In genomic region chr2:221334466-221334865, GRCh38 we compare ENCODE assay signal across 26 cellular contexts.
"Had no signal": no experiment of that assay in that cellular context is flagged by ENCODE, and none has a peak within 500 bp of the region (broad histone marks: within the 10 kb centered on the region; RNA-seq: fewer than 3 reads in every experiment).

No MANE protein-coding gene starts in this region.

- H3K27ac Mint-ChIP-seq: activated CD4-positive, alpha-beta memory T cell treated with anti-CD3 and anti-CD28 coated beads for 36 hours; activated CD4-positive, alpha-beta T cell treated with anti-CD3 and anti-CD28 coated beads, Interleukin-2, amount 10 ng/mL, durations not matched to agents 24 days and 14 days; activated naive CD4-positive, alpha-beta T cell treated with anti-CD3 and anti-CD28 coated beads, Interleukin-2, amount 50 U/mL, for 24 hours; activated naive CD8-positive, alpha-beta T cell treated with anti-CD3 and anti-CD28 coated beads, Interleukin-2, amount 50 U/mL, for 24 hours; activated T-cell treated with anti-CD3 and anti-CD28 coated beads, Interleukin-2, amount 50 U/mL, for 24 hours; activated T-helper 17 cell treated with anti-CD3 and anti-CD28 coated beads, Interleukin-2, amount 50 U/mL, for 72 hours; effector memory CD8-positive, alpha-beta T cell; natural killer cell treated with Interleukin-12 subunit alpha and Interleukin-12 subunit beta and Interleukin-15 and Interleukin-18, amount 100 ng/mL, for 72 hours; T-helper 1 cell treated with Interleukin-12 subunit alpha and Interleukin-12 subunit beta and Interleukin-4 antibody, amounts not matched to agents 30 μg/mL and 1 μg/mL, for 36 hours had no signal

- H3K36me3 Mint-ChIP-seq: activated naive CD4-positive, alpha-beta T cell treated with anti-CD3 and anti-CD28 coated beads, Interleukin-2, amount 50 U/mL, for 24 hours; natural killer cell treated with Interleukin-12 subunit alpha and Interleukin-12 subunit beta and Interleukin-15 and Interleukin-18, amount 100 ng/mL, for 72 hours had no signal

- H3K9me3 ChIP-seq: lower lobe of right lung, right lobe of liver, testis, transverse colon had no signal

- H3K4me1 ChIP-seq: heart right ventricle, left lung, lower lobe of right lung, right lobe of liver, testis, transverse colon had no signal

- H3K4me3 ChIP-seq: heart right ventricle, left lung, lower lobe of right lung, right lobe of liver, testis, transverse colon had no signal

- DNase-seq: activated CD4-positive, alpha-beta memory T cell treated with anti-CD3 and anti-CD28 coated beads for 36 hours; activated CD4-positive, alpha-beta T cell treated with anti-CD3 and anti-CD28 coated beads, Interleukin-2, amount 10 ng/mL, durations not matched to agents 24 days and 14 days; activated CD4-positive, CD25-positive, alpha-beta regulatory T cell treated with anti-CD3 and anti-CD28 coated beads, Interleukin-2, amount 50 U/mL, for 72 hours; activated CD8-positive, alpha-beta memory T cell treated with anti-CD3 and anti-CD28 coated beads, Interleukin-2, amount 50 U/mL, for 4 hours; activated naive CD8-positive, alpha-beta T cell treated with anti-CD3 and anti-CD28 coated beads, Interleukin-2, amount 50 U/mL, for 24 hours; activated T-cell treated with anti-CD3 and anti-CD28 coated beads, Interleukin-2, amount 50 U/mL, for 24 hours; amygdala; caudate nucleus; cortex of kidney; effector memory CD8-positive, alpha-beta T cell; foreskin melanocyte; heart right ventricle; left lung; lower lobe of right lung; mesenchymal stem cell; right lobe of liver; stimulated activated CD4-positive, alpha-beta T cell treated with anti-CD3 and anti-CD28 coated beads, Interleukin-4, amount 100 ng/mL, for 1 hour; stimulated activated naive CD8-positive, alpha-beta T cell treated with anti-CD3 and anti-CD28 coated beads, Interleukin-15, Interleukin-2, amounts not matched to agents 100 U/mL and 50 U/mL, for 24 hours; T-helper 9 cell; testis; transverse colon had no signal

- ATAC-seq: activated naive CD8-positive, alpha-beta T cell treated with anti-CD3 and anti-CD28 coated beads, Interleukin-2, amount 50 U/mL, for 24 hours; activated T-helper 17 cell treated with anti-CD3 and anti-CD28 coated beads, Interleukin-2, amount 50 U/mL, for 72 hours; effector memory CD8-positive, alpha-beta T cell; heart right ventricle; left lung; lower lobe of right lung; natural killer cell treated with Interleukin-12 subunit alpha and Interleukin-12 subunit beta and Interleukin-15 and Interleukin-18, amount 100 ng/mL, for 72 hours; right lobe of liver; stimulated activated naive CD8-positive, alpha-beta T cell treated with anti-CD3 and anti-CD28 coated beads, Interleukin-15, Interleukin-2, amounts not matched to agents 100 U/mL and 50 U/mL, for 24 hours had no signal

- H3K27me3 Mint-ChIP-seq: activated T-cell treated with anti-CD3 and anti-CD28 coated beads, Interleukin-2, amount 50 U/mL, for 24 hours had no signal

- H3K4me1 Mint-ChIP-seq: activated CD4-positive, alpha-beta T cell treated with anti-CD3 and anti-CD28 coated beads, Interleukin-2, amount 10 ng/mL, durations not matched to agents 24 days and 14 days; activated naive CD4-positive, alpha-beta T cell treated with anti-CD3 and anti-CD28 coated beads, Interleukin-2, amount 50 U/mL, for 24 hours; activated naive CD8-positive, alpha-beta T cell treated with anti-CD3 and anti-CD28 coated beads, Interleukin-2, amount 50 U/mL, for 24 hours; activated T-helper 17 cell treated with anti-CD3 and anti-CD28 coated beads, Interleukin-2, amount 50 U/mL, for 72 hours had no signal

- FAIRE-seq: urothelium cell line had no signal

- H3K27ac ChIP-seq: heart right ventricle, left lung, lower lobe of right lung, right lobe of liver, testis, transverse colon had no signal

- H3K4me3 Mint-ChIP-seq: activated CD4-positive, alpha-beta memory T cell treated with anti-CD3 and anti-CD28 coated beads for 36 hours; activated CD4-positive, alpha-beta T cell treated with anti-CD3 and anti-CD28 coated beads, Interleukin-2, amount 10 ng/mL, durations not matched to agents 24 days and 14 days; activated naive CD4-positive, alpha-beta T cell treated with anti-CD3 and anti-CD28 coated beads, Interleukin-2, amount 50 U/mL, for 24 hours; activated naive CD8-positive, alpha-beta T cell treated with anti-CD3 and anti-CD28 coated beads, Interleukin-2, amount 50 U/mL, for 24 hours; activated T-cell treated with anti-CD3 and anti-CD28 coated beads, Interleukin-2, amount 50 U/mL, for 24 hours; activated T-helper 17 cell treated with anti-CD3 and anti-CD28 coated beads, Interleukin-2, amount 50 U/mL, for 72 hours; effector memory CD8-positive, alpha-beta T cell; natural killer cell treated with Interleukin-12 subunit alpha and Interleukin-12 subunit beta and Interleukin-15 and Interleukin-18, amount 100 ng/mL, for 72 hours; T-helper 1 cell treated with Interleukin-12 subunit alpha and Interleukin-12 subunit beta and Interleukin-4 antibody, amounts not matched to agents 30 μg/mL and 1 μg/mL, for 36 hours had no signal

- H3K9me3 Mint-ChIP-seq: activated naive CD4-positive, alpha-beta T cell treated with anti-CD3 and anti-CD28 coated beads, Interleukin-2, amount 50 U/mL, for 24 hours; natural killer cell treated with Interleukin-12 subunit alpha and Interleukin-12 subunit beta and Interleukin-15 and Interleukin-18, amount 100 ng/mL, for 72 hours had no signal

- H3K27me3 ChIP-seq: heart right ventricle, left lung, right lobe of liver, testis, transverse colon had no signal

- H3K36me3 ChIP-seq: heart right ventricle, left lung, lower lobe of right lung, right lobe of liver, transverse colon had no signal
